In genomic region chr10:74151057-74151878, GRCh38 we compare ENCODE assay signal across 8 cellular contexts. TPM values are rescaled to one million over a fixed set of nuclear protein-coding genes. Genes with fewer than 3 reads are reported as not detected.
A peak's percentile ranks its signal among the peaks of the same experiment; 100 is the strongest.
DNase-seq lines count a peak whose midpoint lies in the region; ATAC-seq, FAIRE-seq and TF ChIP-seq lines count a peak whose summit lies in the region.

Gene ADK (plus strand): TSS chr10:74151221. CDS start chr10:74151279, 58 bp downstream.

- DNase-seq in A549 (ENCODE audit: low read depth in 1 of 2, low spot score in 1 of 2), result peak; percentile 97 to 99
- peak; percentile 95 for DNase-seq in NCI-H2171 treated with DMSO at 0.1 percent for 48 hours (lab: John Stamatoyannopoulos, UW)
- DNase-seq in WERI-Rb-1, result peak; percentile 100
- peak; percentile 95 for DNase-seq in mammary epithelial cell
- peak; percentile 98 for DNase-seq in iPS-NIHi11 (ENCODE audit: low spot score)
- peak; percentile 96 for DNase-seq in smooth muscle cell of the brain vasculature (ENCODE audit: low read depth, low spot score)

- peak within 1 kb of the TSS; percentile 92 for H2AFZ ChIP-seq in mammary epithelial cell (ENCODE audit: low read depth, low read length)

- in situ Hi-C loops in mammary epithelial cell (cut with MboI; ENCODE audit: low sequenced_read_pairs in 2 of 2), result loop anchor here in 1 of 2 donors (10.0 kb wide), 1 partner anchor 84 kb away; no protein-coding TSS in a partner anchor

- TF ChIP-seq RAD21 in A549 (conservative IDR thresholded peaks at IDR 0.05 in 1 of 2, IDR thresholded peaks at IDR 0.05 in 1 of 2), result no peak; a peak in 1 of 5 replicates

- no peak for TF ChIP-seq EP300 in A549 (IDR thresholded peaks at IDR 0.05)

- no peak for FAIRE-seq in A549 (lab: Jason Lieb, UNC)

- H3K79me2 ChIP-seq in mammary epithelial cell (ENCODE audit: insufficient read depth, low read length), result peaks cover 83% of the 10 kb centered on the region

- TF ChIP-seq POLR2A in A549 (IDR thresholded peaks at IDR 0.05; ENCODE audit: low read length), result peak; percentile 73

- ATAC-seq in A549, result peak; percentile 93 to 94
- peak; percentile 82 for ATAC-seq in GM18511 (IDR thresholded peaks at IDR 0.05; ENCODE audit: unreplicated experiment)
- ATAC-seq in HG03039 (IDR thresholded peaks at IDR 0.05; ENCODE audit: unreplicated experiment), result peak; percentile 77

- H3K27me3 ChIP-seq in WERI-Rb-1 (ENCODE audit: insufficient read depth, low read depth, severe bottlenecking) (no peaks in the 10 kb centered on the region), mammary epithelial cell (ENCODE audit: insufficient read depth, low read length) (no peaks in the 10 kb centered on the region)

- dilution Hi-C loops in mammary epithelial cell (cut with HindIII; ENCODE audit: low sequenced_read_pairs), result no loop called here

- POLR2A ChIA-PET in A549 (lab: Yijun Ruan, JAX), result interaction anchor here (1.7 to 2.1 kb wide), 2 partner anchors 25 to 83 kb away, joined by 5 to 11 read pairs; no protein-coding TSS in a partner anchor

- H3K4me3 ChIP-seq in A549 (peak within 1 kb of the TSS; percentile 86), WERI-Rb-1 (ENCODE audit: low read depth, low read length) (peak within 1 kb of the TSS; percentile 69), mammary epithelial cell (replicated peaks in 1 of 3; ENCODE audit: insufficient read depth in 1 of 3, low read depth in 2 of 3, low read length in 3 of 3) (peak within 1 kb of the TSS; percentile 81 to 90 (median 82))

- CTCF ChIA-PET in A549 (lab: Yijun Ruan, JAX), result interaction anchor here (0.7 to 2.0 kb wide), 8 partner anchors 13 to 955 kb away, joined by 3 to 7 read pairs (median 4); no protein-coding TSS in a partner anchor
- CTCF ChIA-PET in mammary epithelial cell (lab: Charles Lee; ENCODE audit: low non-redundant PET), result interaction anchor here (0.7 kb wide), 1 partner anchor 27 kb away, joined by 4 read pairs; no protein-coding TSS in a partner anchor

- H3K4me2 ChIP-seq in A549 (peak within 1 kb of the TSS; percentile 93), mammary epithelial cell (ENCODE audit: insufficient read depth, low read depth, low read length) (peak within 1 kb of the TSS; percentile 96)

- TSS peak; percentile 40 for BruUV-seq in mammary epithelial cell (replicated peaks; lab: Mats Ljungman, UMichigan)

- no peaks in the 10 kb centered on the region for H4K20me1 ChIP-seq in mammary epithelial cell (ENCODE audit: insufficient read depth, low read length)

- peak within 1 kb of the TSS; percentile 99 for H3K9ac ChIP-seq in mammary epithelial cell (ENCODE audit: insufficient read depth, low read length)

- intact Hi-C loops in mammary epithelial cell (cut with micrococcal nuclease), result loop anchor here (1.0 kb wide), 3 partner anchors 25 to 62 kb away; no protein-coding TSS in a partner anchor

- H3K27ac ChIP-seq in A549, result peak within 1 kb of the TSS; percentile 83 to 88
- H3K27ac ChIP-seq in WERI-Rb-1, result peak within 1 kb of the TSS; percentile 99
- H3K27ac ChIP-seq in mammary epithelial cell (ENCODE audit: insufficient read depth, low read depth, low read length), result peak within 1 kb of the TSS; percentile 97

- 1% methylated on average over 42 of the region's 55 CpGs for WGBS in A549 (ENCODE audit: missing lambda C conversion rate)
- WGBS in mammary epithelial cell (ENCODE audit: low coverage, missing lambda C conversion rate), result 2% methylated on average over 37 of the region's 55 CpGs

- H3K4me1 ChIP-seq in A549 (peaks cover 25% of the 10 kb centered on the region), mammary epithelial cell (ENCODE audit: insufficient read depth, low read length) (peaks cover 25% of the 10 kb centered on the region)

- H3K9me3 ChIP-seq in A549, result no peaks in the 10 kb centered on the region
- no peaks in the 10 kb centered on the region for H3K9me3 ChIP-seq in WERI-Rb-1 (ENCODE audit: severe bottlenecking)
- H3K9me3 ChIP-seq in mammary epithelial cell (replicated peaks; ENCODE audit: insufficient read depth, low read length), result no peaks in the 10 kb centered on the region

- TF ChIP-seq CTCF in A549 (IDR thresholded peaks at IDR 0.05) (no peak), WERI-Rb-1 (IDR thresholded peaks at IDR 0.05; ENCODE audit: low read depth, low read length) (peak; percentile 47), mammary epithelial cell (conservative IDR thresholded peaks at IDR 0.05 in 1 of 2, IDR thresholded peaks at IDR 0.05 in 1 of 2; ENCODE audit: extremely low read depth in 1 of 2, insufficient read depth in 1 of 2, low read depth in 1 of 2, low read length in 2 of 2) (peak in 1 of 2 donors; percentile 40)

- H3K36me3 ChIP-seq in WERI-Rb-1, result peaks cover 22% of the 10 kb centered on the region
- no peaks in the 10 kb centered on the region for H3K36me3 ChIP-seq in mammary epithelial cell (ENCODE audit: insufficient read depth, low read length)

TF ChIP-seq in A549, 52 proteins besides CTCF, POLR2A, EP300 and RAD21:
- TF ChIP-seq, protein P1, sequence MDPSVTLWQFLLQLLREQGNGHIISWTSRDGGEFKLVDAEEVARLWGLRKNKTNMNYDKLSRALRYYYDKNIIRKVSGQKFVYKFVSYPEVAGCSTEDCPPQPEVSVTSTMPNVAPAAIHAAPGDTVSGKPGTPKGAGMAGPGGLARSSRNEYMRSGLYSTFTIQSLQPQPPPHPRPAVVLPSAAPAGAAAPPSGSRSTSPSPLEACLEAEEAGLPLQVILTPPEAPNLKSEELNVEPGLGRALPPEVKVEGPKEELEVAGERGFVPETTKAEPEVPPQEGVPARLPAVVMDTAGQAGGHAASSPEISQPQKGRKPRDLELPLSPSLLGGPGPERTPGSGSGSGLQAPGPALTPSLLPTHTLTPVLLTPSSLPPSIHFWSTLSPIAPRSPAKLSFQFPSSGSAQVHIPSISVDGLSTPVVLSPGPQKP (IDR thresholded peaks at IDR 0.05; ENCODE audit: low read depth, low read length), result no peak
- TF ChIP-seq SMC3 (IDR thresholded peaks at IDR 0.05) (0 out of 3 replicates have a peak, but pooled peaks have one; percentile 6), USF2 (IDR thresholded peaks at IDR 0.05) (peak; percentile 67), GATA3 (IDR thresholded peaks at IDR 0.05; ENCODE audit: borderline replicate concordance) (peak; percentile 35; the same call in 1 of the 2 replicates), PHF8 (IDR thresholded peaks at IDR 0.05; ENCODE audit: borderline replicate concordance, low read depth) (peak; percentile 67), JUN (IDR thresholded peaks at IDR 0.05) (peak in 1 of 2 experiments; percentile 46; a peak in 1 of 5 replicates), BCL3 (IDR thresholded peaks at IDR 0.05) (0 out of 3 replicates have a peak, but pooled peaks have one; percentile 47), BHLHE40 (IDR thresholded peaks at IDR 0.05; ENCODE audit: low read depth, low read length) (no peak), SREBF2 (IDR thresholded peaks at IDR 0.05) (no peak), MYC (IDR thresholded peaks at IDR 0.05; ENCODE audit: borderline replicate concordance, low read length) (0 out of 2 replicates have a peak, but pooled peaks have one; percentile 28)
- TF ChIP-seq, protein P2, sequence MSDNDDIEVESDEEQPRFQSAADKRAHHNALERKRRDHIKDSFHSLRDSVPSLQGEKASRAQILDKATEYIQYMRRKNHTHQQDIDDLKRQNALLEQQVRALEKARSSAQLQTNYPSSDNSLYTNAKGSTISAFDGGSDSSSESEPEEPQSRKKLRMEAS (IDR thresholded peaks at IDR 0.05), result peak; percentile 92

RNA-seq across cellular contexts. Expression of gene ADK, which starts in this region (rescaled TPM):
- polyA plus RNA-seq in A549 (2011; rRNA removed) (38.4 and 40.7 TPM in 2 replicates), A549 (2017; fragmentation: RNase III; extraction: RNeasy Plus Mini Kit Qiagen cat#74134 plus additional on column Dnase treatment) (32.0 to 37.0 TPM (median 35.8 TPM) in 3 replicates), mammary epithelial cell (68.7 TPM)
- 13.8 and 14.4 TPM in 2 replicates for polyA plus RNA-seq in A549 (2012; cell fraction: cytosol; rRNA removed)
- polyA plus RNA-seq in A549 (2012; cell fraction: nucleus; rRNA removed), result 5.0 and 7.1 TPM in 2 replicates
- 7.2 and 8.6 TPM in 2 replicates for polyA minus RNA-seq in A549 (2011; rRNA and poly(A)+ RNA removed)
- 100 to 1,000 TPM in 1 of 2 donors, 10 to 100 TPM in 1; 87.9 to 120 TPM for total RNA-seq in mammary epithelial cell
- polyA minus RNA-seq in mammary epithelial cell, result 39.9 TPM

Comparison
In these comparisons a context has a peak if more than half of its experiments do, and no peak if none do; other contexts are left out.
1. Peak in every context shown above with its lines: DNase-seq, ATAC-seq, H3K4me3 ChIP-seq and H3K27ac ChIP-seq.